8 cellular contexts compared by ENCODE assay signal in the genomic region with DNA sequence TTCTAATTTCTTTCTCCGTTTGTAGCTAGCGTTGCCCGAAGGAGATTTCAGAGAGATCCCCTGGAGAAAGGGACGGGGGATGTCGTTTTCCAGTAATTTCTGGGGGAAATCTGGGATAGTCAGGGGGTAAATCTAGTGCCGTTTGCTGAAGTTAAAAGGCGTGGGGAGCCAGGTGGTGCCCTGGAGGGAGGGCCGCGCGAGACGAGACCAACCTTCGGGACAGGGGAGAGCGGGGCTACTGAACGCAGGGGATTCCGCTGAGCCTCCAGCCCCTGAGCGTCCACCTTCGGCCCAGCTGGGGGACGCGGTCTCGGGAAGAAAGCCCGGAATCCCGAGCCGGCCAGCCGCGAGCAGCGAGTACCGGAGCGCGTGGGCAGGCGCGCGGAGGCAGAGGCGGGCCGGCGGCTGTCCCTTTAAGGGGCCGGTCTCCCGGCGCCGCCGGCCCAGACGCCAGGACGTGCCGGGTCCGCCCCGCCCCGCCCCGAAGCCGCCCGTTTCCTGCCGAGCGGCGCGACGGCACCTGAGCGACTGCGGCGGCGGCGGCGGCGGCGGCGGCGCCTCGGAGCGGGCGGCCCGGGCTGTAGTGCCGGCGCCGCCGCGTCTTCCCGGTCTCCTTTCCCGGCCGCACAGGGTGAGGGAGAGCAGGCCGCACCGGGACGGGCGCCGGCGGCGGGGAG. TPM values are rescaled to one million over a fixed set of nuclear protein-coding genes. Genes with fewer than 3 reads are reported as not detected.
A peak's percentile ranks its signal among the peaks of the same experiment; 100 is the strongest.
DNase-seq lines count a peak whose midpoint lies in the region; ATAC-seq, FAIRE-seq and TF ChIP-seq lines count a peak whose summit lies in the region.

A gene with protein sequence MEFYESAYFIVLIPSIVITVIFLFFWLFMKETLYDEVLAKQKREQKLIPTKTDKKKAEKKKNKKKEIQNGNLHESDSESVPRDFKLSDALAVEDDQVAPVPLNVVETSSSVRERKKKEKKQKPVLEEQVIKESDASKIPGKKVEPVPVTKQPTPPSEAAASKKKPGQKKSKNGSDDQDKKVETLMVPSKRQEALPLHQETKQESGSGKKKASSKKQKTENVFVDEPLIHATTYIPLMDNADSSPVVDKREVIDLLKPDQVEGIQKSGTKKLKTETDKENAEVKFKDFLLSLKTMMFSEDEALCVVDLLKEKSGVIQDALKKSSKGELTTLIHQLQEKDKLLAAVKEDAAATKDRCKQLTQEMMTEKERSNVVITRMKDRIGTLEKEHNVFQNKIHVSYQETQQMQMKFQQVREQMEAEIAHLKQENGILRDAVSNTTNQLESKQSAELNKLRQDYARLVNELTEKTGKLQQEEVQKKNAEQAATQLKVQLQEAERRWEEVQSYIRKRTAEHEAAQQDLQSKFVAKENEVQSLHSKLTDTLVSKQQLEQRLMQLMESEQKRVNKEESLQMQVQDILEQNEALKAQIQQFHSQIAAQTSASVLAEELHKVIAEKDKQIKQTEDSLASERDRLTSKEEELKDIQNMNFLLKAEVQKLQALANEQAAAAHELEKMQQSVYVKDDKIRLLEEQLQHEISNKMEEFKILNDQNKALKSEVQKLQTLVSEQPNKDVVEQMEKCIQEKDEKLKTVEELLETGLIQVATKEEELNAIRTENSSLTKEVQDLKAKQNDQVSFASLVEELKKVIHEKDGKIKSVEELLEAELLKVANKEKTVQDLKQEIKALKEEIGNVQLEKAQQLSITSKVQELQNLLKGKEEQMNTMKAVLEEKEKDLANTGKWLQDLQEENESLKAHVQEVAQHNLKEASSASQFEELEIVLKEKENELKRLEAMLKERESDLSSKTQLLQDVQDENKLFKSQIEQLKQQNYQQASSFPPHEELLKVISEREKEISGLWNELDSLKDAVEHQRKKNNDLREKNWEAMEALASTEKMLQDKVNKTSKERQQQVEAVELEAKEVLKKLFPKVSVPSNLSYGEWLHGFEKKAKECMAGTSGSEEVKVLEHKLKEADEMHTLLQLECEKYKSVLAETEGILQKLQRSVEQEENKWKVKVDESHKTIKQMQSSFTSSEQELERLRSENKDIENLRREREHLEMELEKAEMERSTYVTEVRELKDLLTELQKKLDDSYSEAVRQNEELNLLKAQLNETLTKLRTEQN (N-terminal part only) (plus strand): TSS at position 484 of the 677 bp plus-strand sequence. CDS start 31,842 bp downstream, outside the sequence.

- peak within 1 kb of the TSS; percentile 93 for H3K27ac Mint-ChIP-seq in dendritic cell treated with granulocyte-macrophage colony-stimulating factor and Interleukin-4, amounts not matched to agents 40 ng/mL and 50 ng/mL, for 4 days

- CTCF ChIA-PET in HepG2 (lab: Yijun Ruan, JAX; ENCODE audit: low intra/inter-chr PET ratio, low total read pairs): no interaction called here

- no peaks in the 10 kb centered on the region; a peak in 1 of 5 replicates for H3K27me3 ChIP-seq in HepG2 (ENCODE audit: control insufficient read depth in 1 of 2, insufficient read depth in 2 of 2, low read length in 2 of 2)

- ATAC-seq in GM19025 (IDR thresholded peaks at IDR 0.05; ENCODE audit: low read depth, unreplicated experiment): peak; percentile 88
- ATAC-seq in HG03280 (IDR thresholded peaks at IDR 0.05; ENCODE audit: unreplicated experiment): peak; percentile 91
- ATAC-seq in HepG2: peak; percentile 91

- H3K79me2 ChIP-seq in HepG2 (ENCODE audit: insufficient read depth, low read length): peaks cover 48% of the 10 kb centered on the region

- no peaks in the 10 kb centered on the region for H3K9me3 ChIP-seq in HepG2 (ENCODE audit: low read length)

- H3K27ac ChIP-seq in HepG2 (ENCODE audit: extremely low read length, insufficient read depth, low read length): peak within 1 kb of the TSS; percentile 90

- in situ Hi-C loops in HepG2 (cut with HindIII; ENCODE audit: extremely low pct_ligation_motif_present, low pct_unique_long_range_greater_than_20kb): no loop called here

- TF ChIP-seq EP300 in HepG2 (IDR thresholded peaks at IDR 0.05; ENCODE audit: low read depth in 2 of 2, low read length in 2 of 2) (no peak), HepG2 (CRISPR knock-in tag; IDR thresholded peaks at IDR 0.05; ENCODE audit: borderline replicate concordance) (no peak)

- peak within 1 kb of the TSS; percentile 89 for H3K9ac ChIP-seq in HepG2 (ENCODE audit: insufficient read depth, low read depth, low read length)

- H3K4me2 ChIP-seq in HepG2 (ENCODE audit: low read depth, low read length): peak within 1 kb of the TSS; percentile 88

- peaks cover 0 to 2% of the 10 kb centered on the region in 2 experiments; a peak in 2 of 5 replicates for H3K36me3 ChIP-seq in HepG2 (replicated peaks in 1 of 2; ENCODE audit: control insufficient read depth in 1 of 2, insufficient read depth in 2 of 2, low read length in 2 of 2)

- peaks cover 38% of the 10 kb centered on the region for H4K20me1 ChIP-seq in HepG2 (ENCODE audit: insufficient read depth, low read length)

- H3K36me3 Mint-ChIP-seq in dendritic cell treated with granulocyte-macrophage colony-stimulating factor and Interleukin-4, amounts not matched to agents 40 ng/mL and 50 ng/mL, for 4 days (ENCODE audit: low read depth): peaks cover 14% of the 10 kb centered on the region

- H3K4me3 ChIP-seq in AG10803 (ENCODE audit: low read length): peak within 1 kb of the TSS; percentile 79
- peak within 1 kb of the TSS; percentile 92 to 98 (median 98) for H3K4me3 ChIP-seq in HepG2 (replicated peaks in 1 of 3; ENCODE audit: insufficient read depth in 1 of 3, low read depth in 2 of 3, low read length in 3 of 3)

- peak; percentile 48 for TF ChIP-seq RAD21 in HepG2 (CRISPR knock-in tag; IDR thresholded peaks at IDR 0.05)

- peaks cover 53% of the 10 kb centered on the region for H3K4me1 ChIP-seq in HepG2 (ENCODE audit: insufficient read depth, low read length)

- intact Hi-C loops in dendritic cell treated with granulocyte-macrophage colony-stimulating factor and Interleukin-4, amounts not matched to agents 40 ng/mL and 50 ng/mL, for 4 days (cut with micrococcal nuclease): loop anchor here (1.0 kb wide), 1 partner anchor 134 kb away; no protein-coding TSS in a partner anchor
- intact Hi-C loops in HepG2 (cut with micrococcal nuclease; ENCODE audit: unreplicated experiment): loop anchor here (1.0 to 10.0 kb wide), 3 partner anchors 19 to 305 kb away; partner anchors contain the start of gene FBXO34

- WGBS in HepG2 (ENCODE audit: low lambda C conversion rate): 0% methylated on average over 6 of the region's 83 CpGs

- BruUV-seq in HepG2 (replicated peaks; lab: Mats Ljungman, UMichigan): no TSS peak

- peaks cover 1% of the 10 kb centered on the region for H3K27me3 Mint-ChIP-seq in dendritic cell treated with granulocyte-macrophage colony-stimulating factor and Interleukin-4, amounts not matched to agents 40 ng/mL and 50 ng/mL, for 4 days

- peak; percentile 50 to 61; a peak in 1 of 4 replicates for TF ChIP-seq POLR2A in HepG2 (IDR thresholded peaks at IDR 0.05; ENCODE audit: insufficient read depth in 1 of 2, low read depth in 2 of 2, low read length in 2 of 2)

- no peaks in the 10 kb centered on the region for H3K9me3 Mint-ChIP-seq in dendritic cell treated with granulocyte-macrophage colony-stimulating factor and Interleukin-4, amounts not matched to agents 40 ng/mL and 50 ng/mL, for 4 days

- FAIRE-seq in HepG2 (lab: Jason Lieb, UNC): no peak

- peaks cover 26% of the 10 kb centered on the region for H3K4me1 Mint-ChIP-seq in dendritic cell treated with granulocyte-macrophage colony-stimulating factor and Interleukin-4, amounts not matched to agents 40 ng/mL and 50 ng/mL, for 4 days (ENCODE audit: low read depth)

- peak; percentile 79 for DNase-seq in AG10803 (ENCODE audit: low read depth)
- peak; percentile 73 to 86 for DNase-seq in NCI-H524 (lab: John Stamatoyannopoulos, UW)
- DNase-seq in activated CD4-positive, alpha-beta T cell treated with anti-CD3 and anti-CD28 coated beads, Interleukin-2, amount 50 U/mL, for 1 hour: peak; percentile 82
- peak; percentile 50 for DNase-seq in HepG2 (ENCODE audit: low spot score)
- DNase-seq in stimulated activated CD4-positive, alpha-beta T cell treated with anti-CD3 and anti-CD28 coated beads, Interleukin-4, amount 100 ng/mL, for 1 hour: peak; percentile 88

- H3K4me3 Mint-ChIP-seq in dendritic cell treated with granulocyte-macrophage colony-stimulating factor and Interleukin-4, amounts not matched to agents 40 ng/mL and 50 ng/mL, for 4 days: peak within 1 kb of the TSS; percentile 92

- no peak for TF ChIP-seq CTCF in AG10803 (conservative IDR thresholded peaks at IDR 0.05; ENCODE audit: low read length)
- TF ChIP-seq CTCF in HepG2 (CRISPR knock-in tag; IDR thresholded peaks at IDR 0.05): no peak

- peak within 1 kb of the TSS; percentile 45 for H2AFZ ChIP-seq in HepG2 (ENCODE audit: low read length)

- POLR2A ChIA-PET in HepG2 (lab: Yijun Ruan, JAX): interaction anchor here (0.6 to 1.4 kb wide), 2 partner anchors 20 to 26 kb away, joined by 4 read pairs; no protein-coding TSS in a partner anchor

RNA-seq across cellular contexts. Expression of the gene that starts here (rescaled TPM):
- total RNA-seq in HepG2 (2016; rRNA removed; fragmentation: Illumina TruSeq; extraction: Trizol): 138 and 169 TPM in 2 replicates
- 28.3 and 35.6 TPM in 2 replicates for total RNA-seq in HepG2 (2016; cell fraction: cytosol; rRNA removed; fragmentation: Illumina TruSeq; extraction: Trizol; ENCODE audit: low read depth)
- total RNA-seq in HepG2 (2016; cell fraction: insoluble cytoplasmic fraction; rRNA removed; fragmentation: Illumina TruSeq; extraction: Trizol): 136 and 165 TPM in 2 replicates
- total RNA-seq in HepG2 (2016; cell fraction: membrane; rRNA removed; fragmentation: Illumina TruSeq; extraction: Trizol): 68.6 and 81.8 TPM in 2 replicates
- 209 and 237 TPM in 2 replicates for total RNA-seq in HepG2 (2016; cell fraction: nucleus; rRNA removed; fragmentation: Illumina TruSeq; extraction: Trizol)
- polyA plus RNA-seq in HepG2 (2011; rRNA removed): 43.3 and 60.6 TPM in 2 replicates
- polyA plus RNA-seq in HepG2 (2011; cell fraction: cytosol; rRNA removed): 22.9 and 39.5 TPM in 2 replicates
- 36.7 and 39.6 TPM in 2 replicates for polyA plus RNA-seq in HepG2 (2011; cell fraction: nucleus; rRNA removed)
- polyA plus RNA-seq in HepG2 (2012): 91.0 and 125 TPM in 2 replicates
- 12.0 and 13.7 TPM in 2 replicates for polyA plus RNA-seq in HepG2 (2016; cell fraction: cytosol; fragmentation: Illumina TruSeq; extraction: Trizol; ENCODE audit: low read depth)
- 100.0 and 102 TPM in 2 replicates for polyA plus RNA-seq in HepG2 (2016; cell fraction: insoluble cytoplasmic fraction; fragmentation: Illumina TruSeq; extraction: Trizol; ENCODE audit: low read depth)
- polyA plus RNA-seq in HepG2 (2016; cell fraction: membrane; fragmentation: Illumina TruSeq; extraction: Trizol; ENCODE audit: low read depth): 31.3 and 39.9 TPM in 2 replicates
- polyA plus RNA-seq in HepG2 (2016; cell fraction: nucleus; fragmentation: Illumina TruSeq; extraction: Trizol; ENCODE audit: insufficient read depth, low read depth): 225 and 226 TPM in 2 replicates
- 12.2 and 19.3 TPM in 2 replicates for polyA minus RNA-seq in HepG2 (2011; rRNA and poly(A)+ RNA removed; ENCODE audit: low replicate concordance)
- 57.0 and 63.6 TPM in 2 replicates for polyA minus RNA-seq in HepG2 (2011; cell fraction: cytosol; rRNA and poly(A)+ RNA removed)
- polyA minus RNA-seq in HepG2 (2011; cell fraction: nucleus; rRNA and poly(A)+ RNA removed): 265 and 273 TPM in 2 replicates

Comparison
In these comparisons a context has a peak if more than half of its experiments do, and no peak if none do; other contexts are left out.
1. Peak in every context shown above with its lines: DNase-seq, ATAC-seq, H3K4me3 ChIP-seq and H3K27ac ChIP-seq.